Comparison of ENCODE assay signal across 12 cellular contexts in genomic region chr13:113782472-113782871, GRCh38. TPM values are rescaled to one million over a fixed set of nuclear protein-coding genes. Genes with fewer than 3 reads are reported as not detected.
DNase-seq lines count a peak whose midpoint lies in the region; ATAC-seq and TF ChIP-seq lines count a peak whose summit lies in the region.
"Had no signal": no experiment of that assay in that cellular context is flagged by ENCODE, and none has a peak within 500 bp of the region (broad histone marks: within the 10 kb centered on the region; RNA-seq: fewer than 3 reads in every experiment).

No MANE protein-coding gene starts in this region.

- intact Hi-C loops in cardiac septum (cut with DNase I) (no loop called here), left cardiac atrium (cut with DNase I) (no loop called here), stomach (cut with DNase I; ENCODE audit: low total_unique reads) (no loop called here)

- H3K9me3 ChIP-seq in stomach: no peaks in the 10 kb centered on the region
- H3K9me3 ChIP-seq: HAP-1 had no signal

- H3K27me3 ChIP-seq in stomach: peaks cover 0 to 18% (median 7%) of the 10 kb centered on the region in 3 donors
- H3K27me3 ChIP-seq: BLaER1 treated with 17β-estradiol and CSF1 and Interleukin-3, amounts not matched to agents 10 nM and 100 nM had no signal

- no peaks in the 10 kb centered on the region for H3K36me3 ChIP-seq in stomach
- H3K36me3 ChIP-seq: HAP-1 had no signal

- TF ChIP-seq EP300 in stomach (IDR thresholded peaks at IDR 0.05): no peak

- no peak for TF ChIP-seq POLR2A in stomach (IDR thresholded peaks at IDR 0.05)

- ATAC-seq in left cardiac atrium: no peak
- ATAC-seq in HG03039 (IDR thresholded peaks at IDR 0.05; ENCODE audit: unreplicated experiment): no peak
- no peak for ATAC-seq in GM18861 (IDR thresholded peaks at IDR 0.05; ENCODE audit: unreplicated experiment)
- no peak for ATAC-seq in GM19351 (IDR thresholded peaks at IDR 0.05; ENCODE audit: unreplicated experiment)

- H3K4me1 ChIP-seq in stomach: no peaks in the 10 kb centered on the region
- H3K4me1 ChIP-seq: HAP-1 had no signal

- no peak for TF ChIP-seq CTCF in stomach (IDR thresholded peaks at IDR 0.05)

- WGBS in stomach, 5 donors: 74 to 83% (median 81%) methylated on average over 13 to 14 of the region's 14 CpGs

- DNase-seq in cardiac septum (ENCODE audit: low spot score) (peak; percentile 47), left cardiac atrium (no peak), mesenteric fat pad (ENCODE audit: low spot score) (peak; percentile 30), stomach (peak; percentile 11)
- DNase-seq: ACHN; CD4-positive, CD25-positive, alpha-beta regulatory T cell; DMS53 had no signal

- H3K27ac ChIP-seq in stomach: no peak overlapping the region
- H3K27ac ChIP-seq: BLaER1 treated with 17β-estradiol and CSF1 and Interleukin-3, amounts not matched to agents 10 nM and 100 nM had no signal

- H3K4me3 ChIP-seq in stomach: no peak overlapping the region
- H3K4me3 ChIP-seq: BLaER1 treated with 17β-estradiol and CSF1 and Interleukin-3, amounts not matched to agents 10 nM and 100 nM; HAP-1 had no signal

RNA-seq across cellular contexts. Expression of gene TMEM255B, which starts 23.4 kb away (rescaled TPM):
- total RNA-seq in cardiac septum (10.7 TPM), left cardiac atrium (10 to 100 TPM; 10.5 to 14.1 TPM), mesenteric fat pad (22.7 TPM), stomach (1 to 10 TPM in 4 of 5 donors, not detected in 1; 1.3 to 7.9 (median 2.3) TPM)
- polyA plus RNA-seq in stomach: 1 to 10 TPM; 4.6 to 7.5 (median 6.7) TPM
